In genomic region chr10:104642311-104643022, GRCh38 we compare ENCODE assay signal across 1 cellular context.
TF ChIP-seq lines count a peak whose summit lies in the region.

No MANE protein-coding gene starts in this region.

TF ChIP-seq in K562, 482 proteins besides CTCF, POLR2A, EP300 and RAD21:
- TF ChIP-seq SRSF7 (optimal IDR thresholded peaks at IDR 0.05; ENCODE audit: low read depth, low read length): no peak
- no peak for TF ChIP-seq SOX6 (IDR thresholded peaks at IDR 0.05)
- no peak for TF ChIP-seq GTF3C2 (IDR thresholded peaks at IDR 0.05; ENCODE audit: borderline replicate concordance, extremely low read depth, insufficient read length)
- TF ChIP-seq ZNF41 (CRISPR knock-in tag; conservative IDR thresholded peaks at IDR 0.05): no peak
- TF ChIP-seq TEAD4 (IDR thresholded peaks at IDR 0.05; ENCODE audit: low read length): no peak
- TF ChIP-seq TEAD4 (CRISPR knock-in tag; IDR thresholded peaks at IDR 0.05; ENCODE audit: borderline replicate concordance): no peak
- TF ChIP-seq HNRNPL (IDR thresholded peaks at IDR 0.05; ENCODE audit: low read depth, low read length): no peak
